ENCODE assay signal across 8 cellular contexts in the genomic region with DNA sequence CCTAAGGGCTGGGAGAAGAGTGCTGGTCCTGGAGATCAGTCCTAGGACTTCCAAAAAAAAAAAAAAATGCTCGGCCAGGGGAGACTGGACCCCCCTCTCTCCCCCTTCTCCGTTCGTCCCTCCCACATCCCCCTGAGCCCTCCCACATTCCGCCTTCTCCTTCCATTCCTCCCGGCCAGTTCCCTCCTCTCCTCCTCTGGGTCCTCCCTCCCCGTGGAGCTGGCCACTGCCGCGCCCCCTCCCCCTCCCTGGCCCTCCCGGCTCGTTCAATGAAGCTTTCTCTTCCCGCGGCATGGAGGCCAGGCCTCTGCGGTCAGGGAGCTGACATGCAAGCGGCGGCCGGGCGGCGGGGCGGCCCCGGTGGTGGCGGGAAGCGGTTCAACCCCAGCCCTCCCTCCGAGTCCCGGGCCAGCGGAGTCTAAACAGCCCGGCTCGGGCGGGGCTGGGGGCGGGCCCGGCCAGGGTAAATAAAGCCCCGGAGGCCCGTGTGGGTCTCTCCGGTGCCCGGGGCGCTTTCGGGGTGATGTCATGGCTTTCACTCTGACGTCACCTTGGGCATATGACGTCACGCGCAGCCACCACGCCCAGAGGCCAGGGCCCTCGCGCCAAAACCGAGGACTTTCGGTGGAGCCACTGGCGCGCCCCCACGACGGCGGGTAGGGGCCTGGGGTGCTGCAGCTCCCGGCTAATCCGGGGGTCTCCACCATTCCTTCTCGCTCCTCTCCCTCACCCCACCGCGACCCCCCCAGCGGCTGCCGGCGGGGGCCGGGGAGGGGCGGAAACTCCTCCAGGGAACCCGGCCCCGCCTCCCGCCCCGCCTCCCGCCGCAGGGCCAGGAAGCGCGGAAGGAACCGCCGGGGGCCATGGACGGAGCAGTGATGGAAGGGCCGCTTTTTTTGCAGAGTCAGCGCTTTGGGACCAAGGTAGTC. TPM values are rescaled to one million over a fixed set of nuclear protein-coding genes. Genes with fewer than 3 reads are reported as not detected.
DNase-seq lines count a peak whose midpoint lies in the region; ATAC-seq, FAIRE-seq and TF ChIP-seq lines count a peak whose summit lies in the region.

A gene (plus strand): TSS at position 829 of the 929 bp plus-strand sequence. CDS start 35 bp downstream, at position 864.
A gene with protein sequence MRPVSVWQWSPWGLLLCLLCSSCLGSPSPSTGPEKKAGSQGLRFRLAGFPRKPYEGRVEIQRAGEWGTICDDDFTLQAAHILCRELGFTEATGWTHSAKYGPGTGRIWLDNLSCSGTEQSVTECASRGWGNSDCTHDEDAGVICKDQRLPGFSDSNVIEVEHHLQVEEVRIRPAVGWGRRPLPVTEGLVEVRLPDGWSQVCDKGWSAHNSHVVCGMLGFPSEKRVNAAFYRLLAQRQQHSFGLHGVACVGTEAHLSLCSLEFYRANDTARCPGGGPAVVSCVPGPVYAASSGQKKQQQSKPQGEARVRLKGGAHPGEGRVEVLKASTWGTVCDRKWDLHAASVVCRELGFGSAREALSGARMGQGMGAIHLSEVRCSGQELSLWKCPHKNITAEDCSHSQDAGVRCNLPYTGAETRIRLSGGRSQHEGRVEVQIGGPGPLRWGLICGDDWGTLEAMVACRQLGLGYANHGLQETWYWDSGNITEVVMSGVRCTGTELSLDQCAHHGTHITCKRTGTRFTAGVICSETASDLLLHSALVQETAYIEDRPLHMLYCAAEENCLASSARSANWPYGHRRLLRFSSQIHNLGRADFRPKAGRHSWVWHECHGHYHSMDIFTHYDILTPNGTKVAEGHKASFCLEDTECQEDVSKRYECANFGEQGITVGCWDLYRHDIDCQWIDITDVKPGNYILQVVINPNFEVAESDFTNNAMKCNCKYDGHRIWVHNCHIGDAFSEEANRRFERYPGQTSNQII (minus strand): TSS at position 51 of the 929 bp plus-strand sequence. CDS start 1,308 bp downstream, outside the sequence.

- H3K36me3 ChIP-seq in endothelial cell of umbilical vein (ENCODE audit: control insufficient read depth in 2 of 2, extremely low read depth in 1 of 2, insufficient read depth in 2 of 2, low read length in 2 of 2) (peaks cover 0 to 4% of the 10 kb centered on the region in 2 experiments), mucosa of descending colon (ENCODE audit: low read depth) (no peaks in the 10 kb centered on the region)

- H3K9me3 ChIP-seq in endothelial cell of umbilical vein (replicated peaks; ENCODE audit: control insufficient read depth, insufficient read depth, low read length) (no peaks in the 10 kb centered on the region), mucosa of descending colon (no peaks in the 10 kb centered on the region)

- TF ChIP-seq CTCF in AG09309 (IDR thresholded peaks at IDR 0.05; ENCODE audit: control insufficient read depth, insufficient read depth, low read depth, low read length, missing control alignments) (no peak), endothelial cell of umbilical vein (IDR thresholded peaks at IDR 0.05; ENCODE audit: extremely low read depth in 1 of 2, insufficient read depth in 1 of 2, low read depth in 1 of 2, low read length in 2 of 2) (no peak), mucosa of descending colon (IDR thresholded peaks at IDR 0.05) (no peak)

- DNase-seq in AG09309 (ENCODE audit: low read depth): no peak
- peak; percentile 66 for DNase-seq in NOMO-1 treated with DMSO at 0.1 percent for 48 hours (lab: John Stamatoyannopoulos, UW; ENCODE audit: unreplicated experiment)
- peak; percentile 96 for DNase-seq in activated CD8-positive, alpha-beta memory T cell treated with anti-CD3 and anti-CD28 coated beads, Interleukin-2, amount 50 U/mL, for 48 hours
- peak; percentile 69 for DNase-seq in endothelial cell of umbilical vein (ENCODE audit: low read depth, low spot score)
- DNase-seq in mucosa of descending colon: peak; percentile 93 to 96 (median 94)
- peak; percentile 60 to 68 for DNase-seq in stimulated activated CD8-positive, alpha-beta memory T cell treated with anti-CD3 and anti-CD28 coated beads, Interleukin-4, amount 100 ng/mL, for 1 hour (ENCODE audit: low read depth in 2 of 2, low spot score in 1 of 2)

- H3K27me3 ChIP-seq in endothelial cell of umbilical vein (ENCODE audit: control insufficient read depth in 2 of 2, insufficient read depth in 2 of 2, low read length in 2 of 2): no peaks in the 10 kb centered on the region

- H3K27ac ChIP-seq in endothelial cell of umbilical vein (ENCODE audit: insufficient read depth, low read depth, low read length): peak within 1 kb of the TSS; percentile 47

- peak within 1 kb of the TSS; percentile 69 for H3K4me2 ChIP-seq in endothelial cell of umbilical vein (ENCODE audit: insufficient read depth, low read length)

- FAIRE-seq in endothelial cell of umbilical vein (lab: Jason Lieb, UNC): peak; percentile 86

- ATAC-seq in GM18873 (IDR thresholded peaks at IDR 0.05; ENCODE audit: low FRiP score, unreplicated experiment) (peak; percentile 30), HG03139 (IDR thresholded peaks at IDR 0.05; ENCODE audit: unreplicated experiment) (peak; percentile 45), mucosa of descending colon (peak; percentile 87)

- CTCF ChIA-PET in endothelial cell of umbilical vein (lab: Charles Lee): interaction anchor here (0.7 to 1.9 kb wide), 4 partner anchors 22 to 50 kb away, joined by 3 to 6 read pairs (median 4); no protein-coding TSS in a partner anchor

- peaks cover 9% of the 10 kb centered on the region for H3K4me1 ChIP-seq in endothelial cell of umbilical vein (ENCODE audit: control insufficient read depth, extremely low read depth, insufficient read depth, low read length)
- H3K4me1 ChIP-seq in mucosa of descending colon (ENCODE audit: low read depth): peaks cover 27% of the 10 kb centered on the region

- no peaks in the 10 kb centered on the region for H4K20me1 ChIP-seq in endothelial cell of umbilical vein (replicated peaks; ENCODE audit: control insufficient read depth, extremely low read depth, insufficient read depth, low read length)

- no peaks in the 10 kb centered on the region for H3K9me1 ChIP-seq in endothelial cell of umbilical vein (replicated peaks; ENCODE audit: control insufficient read depth, extremely low read depth, insufficient read depth, low read length)

- no TSS peak for BruUV-seq in endothelial cell of umbilical vein (replicated peaks; lab: Mats Ljungman, UMichigan)

- peak within 1 kb of the TSS; percentile 94 for H3K4me3 ChIP-seq in AG09309 (ENCODE audit: control insufficient read depth, low read depth, low read length)
- H3K4me3 ChIP-seq in endothelial cell of umbilical vein (replicated peaks in 1 of 3; ENCODE audit: insufficient read depth in 1 of 3, low read depth in 1 of 3, low read length in 3 of 3): peak within 1 kb of the TSS; percentile 77 to 84 (median 79)
- peak within 1 kb of the TSS; percentile 38 for H3K4me3 ChIP-seq in mucosa of descending colon

- H3K79me2 ChIP-seq in endothelial cell of umbilical vein (ENCODE audit: control insufficient read depth, insufficient read depth, low read length): no peaks in the 10 kb centered on the region

- POLR2A ChIA-PET in endothelial cell of umbilical vein (lab: Charles Lee): interaction anchor here (0.7 kb wide), 1 partner anchor 48 kb away, joined by 8 read pairs; no protein-coding TSS in a partner anchor

- peak within 1 kb of the TSS; percentile 64 for H3K9ac ChIP-seq in endothelial cell of umbilical vein (replicated peaks; ENCODE audit: extremely low read depth, insufficient read depth, low read length)

- intact Hi-C loops in endothelial cell of umbilical vein (cut with micrococcal nuclease): loop anchor here (1.0 to 2.0 kb wide), 2 partner anchors 25 to 47 kb away; a partner anchor contains a TSS
- intact Hi-C loops in mucosa of descending colon (cut with DNase I, micrococcal nuclease): no loop called here

- dilution Hi-C loops in endothelial cell of umbilical vein (cut with MboI; ENCODE audit: extremely low pct_ligation_motif_present, low sequenced_read_pairs): no loop called here

- peak within 1 kb of the TSS; percentile 98 for H2AFZ ChIP-seq in endothelial cell of umbilical vein (ENCODE audit: low read depth, low read length)

- peak; percentile 14 for TF ChIP-seq POLR2A in endothelial cell of umbilical vein (IDR thresholded peaks at IDR 0.05; ENCODE audit: low read depth, low read length)

TF ChIP-seq in endothelial cell of umbilical vein, 7 proteins besides CTCF, POLR2A, EP300 and RAD21 (continues in another document):
- TF ChIP-seq POLR2AphosphoS5 (IDR thresholded peaks at IDR 0.05; ENCODE audit: insufficient read depth, low read depth, low read length): no peak
- TF ChIP-seq, protein P1, sequence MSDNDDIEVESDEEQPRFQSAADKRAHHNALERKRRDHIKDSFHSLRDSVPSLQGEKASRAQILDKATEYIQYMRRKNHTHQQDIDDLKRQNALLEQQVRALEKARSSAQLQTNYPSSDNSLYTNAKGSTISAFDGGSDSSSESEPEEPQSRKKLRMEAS (IDR thresholded peaks at IDR 0.05; ENCODE audit: insufficient read depth, insufficient read length): no peak
- TF ChIP-seq EZH2 (IDR thresholded peaks at IDR 0.05; ENCODE audit: borderline replicate concordance, low read depth, low read length, severe bottlenecking): no peak
- TF ChIP-seq FOS (IDR thresholded peaks at IDR 0.05; ENCODE audit: borderline replicate concordance, insufficient read depth, low read length): no peak
- no peak for TF ChIP-seq GATA2 (IDR thresholded peaks at IDR 0.05; ENCODE audit: insufficient read depth, insufficient read length, low read depth, low read length)
- TF ChIP-seq MYC (IDR thresholded peaks at IDR 0.05; ENCODE audit: low read depth, low read length): no peak

RNA-seq across cellular contexts. Expression of the first gene that starts in this region (rescaled TPM):
- total RNA-seq in endothelial cell of umbilical vein (12.7 and 14.3 TPM in 2 replicates), mucosa of descending colon (10 to 100 TPM; 16.5 to 18.9 (median 18.5) TPM)
- 10.4 and 13.8 TPM in 2 replicates for polyA plus RNA-seq in endothelial cell of umbilical vein
- 8.0 and 10.4 TPM in 2 replicates for polyA plus RNA-seq in endothelial cell of umbilical vein (2011; cell fraction: cytosol; rRNA removed)
- polyA plus RNA-seq in endothelial cell of umbilical vein (2011; cell fraction: nucleus; rRNA removed): 6.9 and 7.5 TPM in 2 replicates
- polyA plus RNA-seq in endothelial cell of umbilical vein (2012): 13.7 and 16.2 TPM in 2 replicates
- 5.2 and 9.2 TPM in 2 replicates for polyA minus RNA-seq in endothelial cell of umbilical vein
- 1.4 TPM for polyA minus RNA-seq in endothelial cell of umbilical vein (2011; cell fraction: cytosol; rRNA and poly(A)+ RNA removed)
- 2.0 and 2.4 TPM in 2 replicates for polyA minus RNA-seq in endothelial cell of umbilical vein (2011; cell fraction: nucleus; rRNA and poly(A)+ RNA removed)

RNA-seq across cellular contexts. Expression of the second gene that starts in this region (rescaled TPM):
- total RNA-seq in endothelial cell of umbilical vein (0.95 and 0.97 TPM in 2 replicates), mucosa of descending colon (1 to 10 TPM; 2.2 to 6.9 (median 4.4) TPM)
- polyA plus RNA-seq in endothelial cell of umbilical vein: 1.1 and 1.3 TPM in 2 replicates
- polyA plus RNA-seq in endothelial cell of umbilical vein (2011; cell fraction: cytosol; rRNA removed): 0.76 and 0.83 TPM in 2 replicates
- 2.1 and 2.8 TPM in 2 replicates for polyA plus RNA-seq in endothelial cell of umbilical vein (2011; cell fraction: nucleus; rRNA removed)
- 1.4 and 1.5 TPM in 2 replicates for polyA plus RNA-seq in endothelial cell of umbilical vein (2012)
- polyA minus RNA-seq in endothelial cell of umbilical vein: 0.62 and 1.0 TPM in 2 replicates
- polyA minus RNA-seq in endothelial cell of umbilical vein (2011; cell fraction: cytosol; rRNA and poly(A)+ RNA removed): not detected
- polyA minus RNA-seq in endothelial cell of umbilical vein (2011; cell fraction: nucleus; rRNA and poly(A)+ RNA removed): 0.43 and 0.72 TPM in 2 replicates

Comparison
In these comparisons a context has a peak if more than half of its experiments do, and no peak if none do; other contexts are left out.
1. H3K4me3 ChIP-seq: peak in every context shown above with its lines; median percentile 94 in AG09309; 79 in endothelial cell of umbilical vein; 38 in mucosa of descending colon.
2. ATAC-seq: peak in every context shown above with its lines; median percentile 87 in mucosa of descending colon; 45 in HG03139; 30 in GM18873.